In genomic region chr17:78040561-78041400, GRCh38 we compare ENCODE assay signal across 8 cellular contexts.
DNase-seq lines count a peak whose midpoint lies in the region; ATAC-seq and TF ChIP-seq lines count a peak whose summit lies in the region.

No MANE protein-coding gene starts in this region.

- peak overlapping the region; percentile 67 for H3K27ac Mint-ChIP-seq in stimulated activated effector memory CD8-positive, alpha-beta T cell treated with anti-CD3 and anti-CD28 coated beads, Interleukin-12 subunit alpha, Interleukin-12 subunit beta, amount 100 ng/mL, for 72 hours

- peak; percentile 45 for ATAC-seq in stimulated activated effector memory CD8-positive, alpha-beta T cell treated with anti-CD3 and anti-CD28 coated beads, Interleukin-12 subunit alpha, Interleukin-12 subunit beta, amount 100 ng/mL, for 72 hours
- no peak for ATAC-seq in GM19397 (IDR thresholded peaks at IDR 0.05; ENCODE audit: unreplicated experiment)

- H3K4me1 ChIP-seq in breast epithelium = peaks cover 4 to 13% of the 10 kb centered on the region in 2 donors

- no peaks in the 10 kb centered on the region for H3K27me3 ChIP-seq in breast epithelium
- no peaks in the 10 kb centered on the region for H3K27me3 ChIP-seq in kidney epithelial cell (ENCODE audit: control insufficient read depth, insufficient read depth, low read length)

- H3K27ac ChIP-seq in breast epithelium = peak overlapping the region; percentile 90 to 96

- intact Hi-C loops in breast epithelium (cut with DNase I; ENCODE audit: low total_unique reads) = no loop called here

- peaks cover 34% of the 10 kb centered on the region for H3K4me1 Mint-ChIP-seq in stimulated activated effector memory CD8-positive, alpha-beta T cell treated with anti-CD3 and anti-CD28 coated beads, Interleukin-12 subunit alpha, Interleukin-12 subunit beta, amount 100 ng/mL, for 72 hours

- TF ChIP-seq POLR2A in breast epithelium (IDR thresholded peaks at IDR 0.05) = no peak

- no peaks in the 10 kb centered on the region for H3K36me3 ChIP-seq in breast epithelium
- no peaks in the 10 kb centered on the region for H3K36me3 ChIP-seq in kidney epithelial cell (ENCODE audit: control insufficient read depth, insufficient read depth, low read length)

- no peaks in the 10 kb centered on the region for H3K9me3 ChIP-seq in breast epithelium

- peak; percentile 64 for DNase-seq in DMS153 (lab: John Stamatoyannopoulos, UW)
- peak; percentile 70 for DNase-seq in NCI-H1105 (lab: John Stamatoyannopoulos, UW)
- DNase-seq in T-helper 2 cell = peak in 4 of 5 experiments; percentile 0 to 59 (median 12)
- DNase-seq in breast epithelium (ENCODE audit: low spot score in 2 of 2) = peak; percentile 50 to 61
- no peak for DNase-seq in kidney epithelial cell (ENCODE audit: low read depth)
- no peak for DNase-seq in stimulated activated effector memory CD8-positive, alpha-beta T cell treated with anti-CD3 and anti-CD28 coated beads, Interleukin-12 subunit alpha, Interleukin-12 subunit beta, amount 100 ng/mL, for 72 hours (ENCODE audit: low spot score in 2 of 2)
- DNase-seq in GM19240 (ENCODE audit: insufficient read length, low spot score) = no peak

- peak in 1 of 3 donors; percentile 15 for TF ChIP-seq CTCF in breast epithelium (IDR thresholded peaks at IDR 0.05)
- TF ChIP-seq CTCF in kidney epithelial cell (IDR thresholded peaks at IDR 0.05; ENCODE audit: insufficient read depth, low read length, poor library complexity, severe bottlenecking) = no peak

- H3K4me3 ChIP-seq in breast epithelium (peak overlapping the region; percentile 57 to 82 (median 61)), kidney epithelial cell (ENCODE audit: low read depth, low read length) (peak overlapping the region; percentile 44)

- H3K4me3 Mint-ChIP-seq in stimulated activated effector memory CD8-positive, alpha-beta T cell treated with anti-CD3 and anti-CD28 coated beads, Interleukin-12 subunit alpha, Interleukin-12 subunit beta, amount 100 ng/mL, for 72 hours = peak overlapping the region; percentile 27

- peaks cover 39% of the 10 kb centered on the region for H3K36me3 Mint-ChIP-seq in stimulated activated effector memory CD8-positive, alpha-beta T cell treated with anti-CD3 and anti-CD28 coated beads, Interleukin-12 subunit alpha, Interleukin-12 subunit beta, amount 100 ng/mL, for 72 hours

- no peaks in the 10 kb centered on the region for H3K9me3 Mint-ChIP-seq in stimulated activated effector memory CD8-positive, alpha-beta T cell treated with anti-CD3 and anti-CD28 coated beads, Interleukin-12 subunit alpha, Interleukin-12 subunit beta, amount 100 ng/mL, for 72 hours

Comparison
In these comparisons a context has a peak if more than half of its experiments do, and no peak if none do; other contexts are left out.
1. DNase-seq: peak in DMS153 (single experiment), NCI-H1105 (single experiment), T-helper 2 cell (4 of 5) and breast epithelium (2 of 2); none in kidney epithelial cell (single experiment), stimulated activated effector memory CD8-positive, alpha-beta T cell treated with anti-CD3 and anti-CD28 coated beads, Interleukin-12 subunit alpha, Interleukin-12 subunit beta, amount 100 ng/mL, for 72 hours (0 of 2) and GM19240 (single experiment).